14 cellular contexts compared by ENCODE assay signal in genomic region chr1:44713321-44713781, GRCh38. TPM values are rescaled to one million over a fixed set of nuclear protein-coding genes. Genes with fewer than 3 reads are reported as not detected.
DNase-seq lines count a peak whose midpoint lies in the region; ATAC-seq and TF ChIP-seq lines count a peak whose summit lies in the region.
"Had no signal": no experiment of that assay in that cellular context is flagged by ENCODE, and none has a peak within 500 bp of the region (broad histone marks: within the 10 kb centered on the region; RNA-seq: fewer than 3 reads in every experiment).

No MANE protein-coding gene starts in this region.

- H3K36me3 ChIP-seq in DOHH2 (ENCODE audit: control insufficient read depth, low read length) (no peaks in the 10 kb centered on the region), hepatocyte (replicated peaks; ENCODE audit: insufficient read depth, low read depth) (no peaks in the 10 kb centered on the region), H7 (replicated peaks; ENCODE audit: control insufficient read depth, insufficient read depth, low read length) (no peaks in the 10 kb centered on the region), Caco-2 (ENCODE audit: control insufficient read depth, insufficient read depth, low read length) (no peaks in the 10 kb centered on the region)
- H3K36me3 ChIP-seq: heart right ventricle, vagina had no signal

- H3K9me3 Mint-ChIP-seq in Caco-2 (ENCODE audit: unreplicated experiment): peaks cover 5% of the 10 kb centered on the region

- DNase-seq in NCI-H2196 (lab: John Stamatoyannopoulos, UW; ENCODE audit: unreplicated experiment) (peak; percentile 78), hepatocyte (ENCODE audit: low spot score) (peak; percentile 46), NCI-H345 treated with DMSO at 0.1 percent for 48 hours (lab: John Stamatoyannopoulos, UW; ENCODE audit: unreplicated experiment) (no peak), NCI-H446 (lab: John Stamatoyannopoulos, UW) (no peak), H7 (no peak), Caco-2 (no peak)
- DNase-seq: activated CD8-positive, alpha-beta memory T cell treated with anti-CD3 and anti-CD28 coated beads for 24 hours; dorsolateral prefrontal cortex; heart right ventricle; NCI-H1694; retina had no signal

- H3K4me3 Mint-ChIP-seq in Caco-2 (ENCODE audit: unreplicated experiment): no peak overlapping the region

- TF ChIP-seq CTCF in DOHH2 (IDR thresholded peaks at IDR 0.05; ENCODE audit: low read depth, low read length, poor library complexity, severe bottlenecking) (no peak), hepatocyte (IDR thresholded peaks at IDR 0.05; ENCODE audit: poor library complexity) (no peak), Caco-2 (IDR thresholded peaks at IDR 0.05; ENCODE audit: insufficient read depth in 1 of 2, low read depth in 1 of 2, low read length in 1 of 2, severe bottlenecking in 1 of 2, unreplicated experiment in 1 of 2) (no peak)

- peak; percentile 53 for ATAC-seq in HG02678 (IDR thresholded peaks at IDR 0.05; ENCODE audit: unreplicated experiment)
- ATAC-seq: heart right ventricle had no signal

- no peaks in the 10 kb centered on the region for H3K27me3 Mint-ChIP-seq in Caco-2 (ENCODE audit: insufficient read depth, unreplicated experiment)

- H3K27ac Mint-ChIP-seq in Caco-2 (ENCODE audit: unreplicated experiment): no peak overlapping the region

- no TSS peak for BruUV-seq in Caco-2 (replicated peaks; lab: Mats Ljungman, UMichigan)

- CTCF ChIA-PET in Caco-2 (lab: Charles Lee): interaction anchor here (0.7 kb wide), 1 partner anchor 12 kb away, joined by 3 read pairs; no protein-coding TSS in a partner anchor

- H4K20me1 ChIP-seq in DOHH2 (ENCODE audit: control insufficient read depth, insufficient read depth, low read depth, low read length): no peaks in the 10 kb centered on the region
- H4K20me1 ChIP-seq in hepatocyte (ENCODE audit: insufficient read depth, poor library complexity, severe bottlenecking): no peaks in the 10 kb centered on the region

- H3K36me3 Mint-ChIP-seq in Caco-2 (ENCODE audit: insufficient read depth, unreplicated experiment): peaks cover 4% of the 10 kb centered on the region

- no peaks in the 10 kb centered on the region for H3K4me1 Mint-ChIP-seq in Caco-2 (ENCODE audit: low read depth, unreplicated experiment)

- H3K27me3 ChIP-seq in DOHH2 (ENCODE audit: control insufficient read depth, low read length): no peaks in the 10 kb centered on the region
- no peaks in the 10 kb centered on the region for H3K27me3 ChIP-seq in hepatocyte
- H3K27me3 ChIP-seq in H7 (ENCODE audit: control insufficient read depth, insufficient read depth, low read length): no peaks in the 10 kb centered on the region
- H3K27me3 ChIP-seq in Caco-2 (replicated peaks; ENCODE audit: control insufficient read depth, insufficient read depth, low read length): no peaks in the 10 kb centered on the region
- H3K27me3 ChIP-seq: dorsolateral prefrontal cortex, vagina had no signal

- no peaks in the 10 kb centered on the region for H3K9me3 ChIP-seq in DOHH2 (ENCODE audit: control insufficient read depth, insufficient read depth, low read length)
- H3K9me3 ChIP-seq in hepatocyte (ENCODE audit: low read depth): no peaks in the 10 kb centered on the region
- no peaks in the 10 kb centered on the region for H3K9me3 ChIP-seq in Caco-2
- H3K9me3 ChIP-seq: heart right ventricle, vagina had no signal

- peaks cover 79% of the 10 kb centered on the region for H3K4me1 ChIP-seq in DOHH2 (ENCODE audit: control insufficient read depth, low read length)
- H3K4me1 ChIP-seq in hepatocyte (ENCODE audit: insufficient read depth): no peaks in the 10 kb centered on the region
- 0 out of 2 replicates have a peak, but pooled peaks cover 6% of the 10 kb centered on the region for H3K4me1 ChIP-seq in Caco-2

- peak overlapping the region; percentile 50 for H3K4me3 ChIP-seq in DOHH2 (ENCODE audit: low read length)
- no peak overlapping the region for H3K4me3 ChIP-seq in hepatocyte
- H3K4me3 ChIP-seq in H7 (ENCODE audit: insufficient read depth, low read depth, low read length): no peak overlapping the region
- no peak overlapping the region for H3K4me3 ChIP-seq in Caco-2 (ENCODE audit: low read depth, low read length)
- H3K4me3 ChIP-seq: dorsolateral prefrontal cortex, heart right ventricle, vagina had no signal

- POLR2A ChIA-PET in Caco-2 (lab: Charles Lee): no interaction called here

- H2AFZ ChIP-seq in hepatocyte: no peak overlapping the region

- 56% methylated on average over 6 of the region's 6 CpGs for WGBS in hepatocyte (ENCODE audit: low lambda C conversion rate, missing lambda C conversion rate)

- H3K4me2 ChIP-seq in DOHH2 (ENCODE audit: low read length): peak overlapping the region; percentile 76
- peak overlapping the region; percentile 41 for H3K4me2 ChIP-seq in hepatocyte

- intact Hi-C loops in Caco-2 (cut with micrococcal nuclease; ENCODE audit: unreplicated experiment): no loop called here

- H3F3A ChIP-seq in DOHH2 (ENCODE audit: control insufficient read depth, insufficient read depth): peaks cover 44% of the 10 kb centered on the region

- H3K27ac ChIP-seq in DOHH2 (ENCODE audit: low read depth, low read length): peak overlapping the region; percentile 99
- H3K27ac ChIP-seq in hepatocyte: peak overlapping the region; percentile 80
- H3K27ac ChIP-seq: dorsolateral prefrontal cortex, heart right ventricle, vagina had no signal

- no peaks in the 10 kb centered on the region for H3K9me2 ChIP-seq in DOHH2 (replicated peaks; ENCODE audit: control insufficient read depth, low read length)
- H3K9me2 ChIP-seq in hepatocyte (replicated peaks; ENCODE audit: insufficient read depth): no peaks in the 10 kb centered on the region

- H3K79me2 ChIP-seq in DOHH2 (ENCODE audit: control insufficient read depth, low read length) (no peaks in the 10 kb centered on the region), hepatocyte (no peaks in the 10 kb centered on the region)

RNA-seq across cellular contexts. Expression of gene RNU5D-1, which starts 17.6 kb away (rescaled TPM):
- total RNA-seq in hepatocyte: not detected in 2 replicates
- polyA plus RNA-seq in hepatocyte: not detected in 2 replicates
- not detected in 2 replicates for total RNA-seq in H7 (2014; rRNA removed; shearing (Covaris generic))
- total RNA-seq in Caco-2 (2022): 16.3 TPM in 1 of 2 replicates, not detected in the other
- total RNA-seq: dorsolateral prefrontal cortex, heart right ventricle, vagina had no signal
- polyA plus RNA-seq: heart right ventricle had no signal

RNA-seq across cellular contexts. Expression of gene KIF2C, which starts 26.3 kb away (rescaled TPM):
- total RNA-seq in hepatocyte: 4.1 and 5.8 TPM in 2 replicates
- polyA plus RNA-seq in hepatocyte: 6.7 and 8.8 TPM in 2 replicates
- total RNA-seq in H7 (2014; rRNA removed; shearing (Covaris generic)): 164 and 209 TPM in 2 replicates
- 61.0 and 63.2 TPM in 2 replicates for total RNA-seq in Caco-2 (2022)

RNA-seq across cellular contexts. Expression of gene ARMH1, which starts 38.8 kb away (rescaled TPM):
- total RNA-seq in hepatocyte (1.2 and 3.1 TPM in 2 replicates), Caco-2 (2022) (0.37 TPM in 1 of 2 replicates, not detected in the other)
- polyA plus RNA-seq in hepatocyte: 6.1 and 6.3 TPM in 2 replicates
- 0.62 TPM in 1 of 2 replicates, not detected in the other for total RNA-seq in H7 (2014; rRNA removed; shearing (Covaris generic))
- total RNA-seq: vagina had no signal

RNA-seq across cellular contexts. Expression of gene TMEM53, which starts 39.1 kb away (rescaled TPM):
- total RNA-seq in hepatocyte (6.9 and 11.7 TPM in 2 replicates), Caco-2 (2022) (3.5 and 4.4 TPM in 2 replicates)
- 27.5 and 37.4 TPM in 2 replicates for polyA plus RNA-seq in hepatocyte
- 6.0 and 9.0 TPM in 2 replicates for total RNA-seq in H7 (2014; rRNA removed; shearing (Covaris generic))

Comparison
In these comparisons a context has a peak if more than half of its experiments do, and no peak if none do; other contexts are left out.
1. DNase-seq: peak in NCI-H2196 (single experiment) and hepatocyte (single experiment); none in NCI-H345 treated with DMSO at 0.1 percent for 48 hours (single experiment), NCI-H446 (0 of 2), H7 (single experiment) and Caco-2 (0 of 2).